ENCODE assay signal across 20 cellular contexts in genomic region chr19:1534972-1535371, GRCh38. TPM values are rescaled to one million over a fixed set of nuclear protein-coding genes. Genes with fewer than 3 reads are reported as not detected.
DNase-seq lines count a peak whose midpoint lies in the region; ATAC-seq and TF ChIP-seq lines count a peak whose summit lies in the region.
"Had no signal": no experiment of that assay in that cellular context is flagged by ENCODE, and none has a peak within 500 bp of the region (broad histone marks: within the 10 kb centered on the region; RNA-seq: fewer than 3 reads in every experiment).

No MANE protein-coding gene starts in this region.

- H3K9me3 ChIP-seq in osteoblast (ENCODE audit: low read depth, low read length), result no peaks in the 10 kb centered on the region
- H3K9me3 ChIP-seq: BE2C, BLaER1 had no signal

- H3K79me2 ChIP-seq in osteoblast (ENCODE audit: insufficient read depth, low read length), result no peaks in the 10 kb centered on the region

- TF ChIP-seq CTCF in osteoblast (IDR thresholded peaks at IDR 0.05; ENCODE audit: extremely low read depth, low read depth, low read length), result no peak

- no peaks in the 10 kb centered on the region for H3K36me3 ChIP-seq in osteoblast (ENCODE audit: insufficient read depth, low read length)
- H3K36me3 ChIP-seq: BE2C, BLaER1 had no signal

- H4K20me1 ChIP-seq in osteoblast (ENCODE audit: insufficient read depth, low read length), result no peaks in the 10 kb centered on the region
- H4K20me1 ChIP-seq: BLaER1 had no signal

- no peak overlapping the region for H3K4me2 ChIP-seq in osteoblast (ENCODE audit: insufficient read depth, low read length)
- H3K4me2 ChIP-seq: BLaER1 had no signal

- no peaks in the 10 kb centered on the region for H3K27me3 ChIP-seq in osteoblast (ENCODE audit: insufficient read depth, low read length)
- H3K27me3 ChIP-seq: BLaER1 had no signal

- ATAC-seq in GM18861 (IDR thresholded peaks at IDR 0.05; ENCODE audit: unreplicated experiment), result no peak

- DNase-seq in epidermal melanocyte (ENCODE audit: insufficient read length, low spot score) (peak; percentile 12), iPS-NIHi11 (ENCODE audit: low spot score) (peak; percentile 5), osteoblast (ENCODE audit: insufficient read length, low spot score, missing footprints) (peak; percentile 63), DMS153 treated with DMSO at 0.1 percent for 48 hours (lab: John Stamatoyannopoulos, UW; ENCODE audit: unreplicated experiment) (no peak), HUDEP-2 (lab: John Stamatoyannopoulos, UW; ENCODE audit: unreplicated experiment in 76 of 76) (no peak)
- DNase-seq: 8988T; ACHN; BE2C; C1 segment of cervical spinal cord; CD4-positive, alpha-beta memory T cell; CD4-positive, CD25-positive, alpha-beta regulatory T cell; CD8-positive, alpha-beta memory T cell; COR-L47; DMS 273 treated with DMSO at 0.1 percent for 48 hours; DMS153; DMS79 treated with DMSO at 0.1 percent for 48 hours; GF-D8 had no signal

- H3K4me1 ChIP-seq in osteoblast (ENCODE audit: insufficient read depth, low read length), result no peaks in the 10 kb centered on the region
- H3K4me1 ChIP-seq: BE2C had no signal

- H3K4me3 ChIP-seq in osteoblast (ENCODE audit: insufficient read depth, low read length), result no peak overlapping the region
- H3K4me3 ChIP-seq: BLaER1 had no signal

- H3K27ac ChIP-seq in osteoblast (ENCODE audit: low read depth, low read length), result no peak overlapping the region
- H3K27ac ChIP-seq: BLaER1 had no signal

- H2AFZ ChIP-seq in osteoblast (ENCODE audit: low read length), result no peak overlapping the region

RNA-seq across cellular contexts. Expression of gene PLK5, which starts 11.1 kb away (rescaled TPM):
- under 0.01 TPM in 1 of 2 replicates, not detected in the other for total RNA-seq in osteoblast
- total RNA-seq: A673; CD4-positive, alpha-beta memory T cell; CD4-positive, CD25-positive, alpha-beta regulatory T cell; CD8-positive, alpha-beta memory T cell had no signal

RNA-seq across cellular contexts. Expression of gene ADAMTSL5, which starts 22.2 kb away (rescaled TPM):
- total RNA-seq in osteoblast, result 0.29 and 1.1 TPM in 2 replicates

RNA-seq across cellular contexts. Expression of gene MEX3D, which starts 33.2 kb away (rescaled TPM):
- total RNA-seq in osteoblast, result 38.0 and 47.0 TPM in 2 replicates

RNA-seq across cellular contexts. Expression of gene REEP6, which starts 44.0 kb away (rescaled TPM):
- 1.2 and 1.8 TPM in 2 replicates for total RNA-seq in osteoblast

RNA-seq across cellular contexts. Expression of gene PCSK4, which starts 44.8 kb away (rescaled TPM):
- 1.4 and 2.4 TPM in 2 replicates for total RNA-seq in osteoblast

Comparison
In these comparisons a context has a peak if more than half of its experiments do, and no peak if none do; other contexts are left out.
1. DNase-seq: peak in epidermal melanocyte (single experiment), iPS-NIHi11 (single experiment) and osteoblast (single experiment); none in DMS153 treated with DMSO at 0.1 percent for 48 hours (single experiment) and HUDEP-2 (0 of 76).